Comparison of ENCODE assay signal across 16 cellular contexts in genomic region chr6:6521961-6522360, GRCh38.
"Had no signal": no experiment of that assay in that cellular context is flagged by ENCODE, and none has a peak within 500 bp of the region (broad histone marks: within the 10 kb centered on the region; RNA-seq: fewer than 3 reads in every experiment).

No MANE protein-coding gene starts in this region.

- H3K27me3 ChIP-seq: tibial nerve had no signal

- H3K36me3 ChIP-seq: heart left ventricle, neutrophil, spleen, tibial nerve had no signal

- DNase-seq: dermis blood vessel endothelial cell; foreskin melanocyte; heart left ventricle; hippocampal formation; left colon; left ventricle myocardium superior; mesenchymal stem cell; midbrain; spleen; stimulated activated CD4-positive, alpha-beta T cell treated with anti-CD3 and anti-CD28 coated beads, Interleukin-15, amount 100 ng/mL, for 24 hours; stimulated activated CD4-positive, alpha-beta T cell treated with anti-CD3 and anti-CD28 coated beads, Interleukin-1b, Interleukin-23, amount 100 ng/mL, for 48 hours; stimulated activated CD4-positive, alpha-beta T cell treated with anti-CD3 and anti-CD28 coated beads, Interleukin-4, amount 100 ng/mL, for 24 hours had no signal

- H3K4me1 ChIP-seq: spleen, tibial nerve had no signal

- FAIRE-seq: colon had no signal

- H3K27ac ChIP-seq: heart left ventricle, neutrophil, spleen, tibial nerve had no signal

- H3K4me3 ChIP-seq: heart left ventricle, lung, spleen, tibial nerve had no signal

- H3K9me3 ChIP-seq: heart left ventricle, neutrophil, spleen, tibial nerve had no signal
